12 cellular contexts compared by ENCODE assay signal in the genomic region with DNA sequence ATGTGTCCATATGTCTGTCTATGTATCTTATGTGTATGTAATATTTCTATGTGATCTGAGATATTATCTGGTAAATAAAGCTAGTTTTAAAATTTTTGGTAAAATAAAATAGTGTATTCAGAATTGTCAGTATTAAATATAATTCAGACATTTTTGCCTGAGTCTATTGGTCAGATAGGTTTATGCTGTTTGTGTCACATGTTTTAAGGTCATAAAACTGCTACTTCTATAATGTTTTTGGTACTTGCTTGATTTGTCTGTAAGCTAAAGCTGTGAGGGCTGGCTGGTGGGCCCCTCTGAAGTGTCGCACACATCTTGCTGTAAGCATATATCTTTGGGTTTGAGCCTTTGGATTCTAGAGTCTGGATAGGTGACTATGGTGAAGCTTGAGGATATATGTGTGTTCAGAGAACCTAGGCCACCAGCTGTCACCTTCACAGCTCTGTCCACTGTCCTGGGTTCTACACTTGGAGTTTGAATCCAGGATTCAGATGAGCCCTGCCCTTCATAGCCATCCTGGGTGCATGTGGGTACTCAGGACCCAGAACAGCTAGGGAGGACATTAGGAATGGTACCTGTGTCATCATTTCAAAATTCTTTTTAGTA.
DNase-seq lines count a peak whose midpoint lies in the region; ATAC-seq and TF ChIP-seq lines count a peak whose summit lies in the region.
"Had no signal": no experiment of that assay in that cellular context is flagged by ENCODE, and none has a peak within 500 bp of the region (broad histone marks: within the 10 kb centered on the region; RNA-seq: fewer than 3 reads in every experiment).

No MANE protein-coding gene starts in this region.

- H3K9me3 ChIP-seq in BLaER1: peaks cover 39% of the 10 kb centered on the region
- peaks cover 15% of the 10 kb centered on the region; the same call in 1 of the 2 replicates for H3K9me3 ChIP-seq in SK-N-MC (ENCODE audit: low read depth, low read length)
- peaks cover 0 to 9% (median 6%) of the 10 kb centered on the region in 3 donors for H3K9me3 ChIP-seq in tibial artery
- H3K9me3 ChIP-seq in right atrium auricular region: peaks cover 0 to 9% of the 10 kb centered on the region in 2 donors

- H2BK15ac ChIP-seq in mesendoderm (replicated peaks; ENCODE audit: low read depth): no peak overlapping the region

- WGBS in mesendoderm (ENCODE audit: extremely low coverage, insufficient coverage, low lambda C conversion rate): no CpG with 5 or more reads among the region's 1 CpG

- H3K27ac Mint-ChIP-seq in GM23338: no peak overlapping the region
- H3K27ac Mint-ChIP-seq: CD4-positive, CD25-positive, alpha-beta regulatory T cell had no signal

- H2AK5ac ChIP-seq in mesendoderm (ENCODE audit: low read length): no peak overlapping the region

- peaks cover 21% of the 10 kb centered on the region; the same call in 2 of the 3 replicates for H3K9me3 Mint-ChIP-seq in GM23338

- no peak overlapping the region for H4K8ac ChIP-seq in mesendoderm (ENCODE audit: low read depth, low read length)

- H3K4me1 ChIP-seq in BLaER1 (peaks cover 56% of the 10 kb centered on the region), GM23338 (ENCODE audit: insufficient read depth) (peaks cover 72% of the 10 kb centered on the region), mesendoderm (ENCODE audit: control insufficient read depth, low read depth, low read length) (no peaks in the 10 kb centered on the region), tibial artery (peaks cover 0 to 14% (median 6%) of the 10 kb centered on the region in 4 donors), right atrium auricular region (peaks cover 0 to 11% of the 10 kb centered on the region in 2 donors)

- no peak for ATAC-seq in GM23338

- peak overlapping the region; percentile 37 for H3K4ac ChIP-seq in mesendoderm (ENCODE audit: low read depth, low read length)

- no peak overlapping the region for H3K56ac ChIP-seq in mesendoderm (ENCODE audit: low read length)

- no peaks in the 10 kb centered on the region for H3K27me3 ChIP-seq in BLaER1
- no peaks in the 10 kb centered on the region for H3K27me3 ChIP-seq in GM23338 (ENCODE audit: insufficient read depth)
- H3K27me3 ChIP-seq in mesendoderm (ENCODE audit: insufficient read depth, low read length, poor library complexity): no peaks in the 10 kb centered on the region
- no peaks in the 10 kb centered on the region for H3K27me3 ChIP-seq in tibial artery
- no peaks in the 10 kb centered on the region for H3K27me3 ChIP-seq in right atrium auricular region

- H3K9ac ChIP-seq in BLaER1 (no peak overlapping the region), SK-N-MC (ENCODE audit: insufficient read length) (no peak overlapping the region), mesendoderm (ENCODE audit: low read length) (no peak overlapping the region)

- H3K27me3 Mint-ChIP-seq in GM23338 (ENCODE audit: insufficient read depth, low read depth, poor library complexity): peaks cover 13% of the 10 kb centered on the region
- H3K27me3 Mint-ChIP-seq: CD4-positive, CD25-positive, alpha-beta regulatory T cell had no signal

- peak overlapping the region; percentile 51 for H2BK5ac ChIP-seq in mesendoderm (ENCODE audit: low read length)

- H3K4me3 ChIP-seq in BLaER1: 0 out of 2 replicates have a peak overlapping the region, but pooled peaks have one; percentile 27
- peak overlapping the region; percentile 3; the same call in 1 of the 2 replicates for H3K4me3 ChIP-seq in GM23338
- no peak overlapping the region; the same call in 1 of the 2 replicates for H3K4me3 ChIP-seq in SK-N-MC
- no peak overlapping the region for H3K4me3 ChIP-seq in mesendoderm (ENCODE audit: low read length)
- no peak overlapping the region for H3K4me3 ChIP-seq in tibial artery
- H3K4me3 ChIP-seq in right atrium auricular region: no peak overlapping the region

- H3K4me2 ChIP-seq in BLaER1 (no peak overlapping the region), GM23338 (peak overlapping the region; percentile 15), mesendoderm (ENCODE audit: low read length) (no peak overlapping the region)

- H3K36me3 ChIP-seq in BLaER1 (peaks cover 4% of the 10 kb centered on the region; the same call in 1 of the 2 replicates), GM23338 (ENCODE audit: insufficient read depth) (no peaks in the 10 kb centered on the region), SK-N-MC (ENCODE audit: insufficient read depth, low read length) (peaks cover 20% of the 10 kb centered on the region; the same call in 1 of the 2 replicates), mesendoderm (ENCODE audit: control insufficient read depth, insufficient read depth, low read length) (no peaks in the 10 kb centered on the region), tibial artery (no peaks in the 10 kb centered on the region), right atrium auricular region (no peaks in the 10 kb centered on the region)

- no peak overlapping the region for H3K4me3 Mint-ChIP-seq in GM23338
- H3K4me3 Mint-ChIP-seq: CD4-positive, CD25-positive, alpha-beta regulatory T cell had no signal

- H3K23ac ChIP-seq in mesendoderm (ENCODE audit: low read length): no peak overlapping the region

- H4K20me1 ChIP-seq in BLaER1 (no peaks in the 10 kb centered on the region), GM23338 (replicated peaks; ENCODE audit: insufficient read depth) (no peaks in the 10 kb centered on the region)

- no peak overlapping the region for H4K5ac ChIP-seq in mesendoderm (ENCODE audit: low read length)

- H2AFZ ChIP-seq in GM23338: no peak overlapping the region

- no peaks in the 10 kb centered on the region for H3K79me1 ChIP-seq in mesendoderm (ENCODE audit: low read length)

- TF ChIP-seq CTCF in GM23338 (conservative IDR thresholded peaks at IDR 0.05; ENCODE audit: low read depth in 2 of 2) (no peak), tibial artery (IDR thresholded peaks at IDR 0.05) (no peak), right atrium auricular region (IDR thresholded peaks at IDR 0.05) (no peak)

- peaks cover 24% of the 10 kb centered on the region for H3K36me3 Mint-ChIP-seq in GM23338 (ENCODE audit: low read depth)
- H3K36me3 Mint-ChIP-seq: CD4-positive, CD25-positive, alpha-beta regulatory T cell had no signal

- no peak for DNase-seq in GM23338 (ENCODE audit: low spot score)
- no peak for DNase-seq in SK-N-MC (ENCODE audit: low read depth, low spot score)
- no peak for DNase-seq in mesendoderm
- DNase-seq in tibial artery: no peak
- DNase-seq in right atrium auricular region (ENCODE audit: low spot score): no peak
- no peak for DNase-seq in substantia nigra (lab: John Stamatoyannopoulos, UW)
- DNase-seq: 8988T; C1 segment of cervical spinal cord; Caco-2; CD4-positive, CD25-positive, alpha-beta regulatory T cell; GDM1 had no signal

- peak overlapping the region; percentile 3 for H2BK120ac ChIP-seq in mesendoderm (ENCODE audit: low read depth, low read length)

- H3K4me1 Mint-ChIP-seq in GM23338: peaks cover 74% of the 10 kb centered on the region
- H3K4me1 Mint-ChIP-seq: CD4-positive, CD25-positive, alpha-beta regulatory T cell had no signal

- H3F3A ChIP-seq in GM23338 (replicated peaks; ENCODE audit: low read depth): no peaks in the 10 kb centered on the region

- H3K9me2 ChIP-seq in GM23338 (ENCODE audit: insufficient read depth): no peaks in the 10 kb centered on the region

- H3K79me2 ChIP-seq in GM23338 (replicated peaks; ENCODE audit: insufficient read depth) (no peaks in the 10 kb centered on the region), mesendoderm (ENCODE audit: control insufficient read depth, insufficient read depth, low read length) (no peaks in the 10 kb centered on the region)

- no peak overlapping the region for H3K18ac ChIP-seq in mesendoderm (ENCODE audit: low read length)

- H3K27ac ChIP-seq in BLaER1 (no peak overlapping the region), GM23338 (ENCODE audit: low read depth) (no peak overlapping the region), SK-N-MC (peak overlapping the region; percentile 96), mesendoderm (ENCODE audit: low read depth, low read length) (no peak overlapping the region), tibial artery (no peak overlapping the region), right atrium auricular region (no peak overlapping the region), substantia nigra (ENCODE audit: low read depth, low read length, poor library complexity, severe bottlenecking) (no peak overlapping the region)

- intact Hi-C loops in tibial artery (cut with DNase I; ENCODE audit: low total_unique reads): no loop called here

TF ChIP-seq in GM23338, 12 proteins besides CTCF, POLR2A, EP300 and RAD21 (continues in another document):
- TF ChIP-seq, protein P1, sequence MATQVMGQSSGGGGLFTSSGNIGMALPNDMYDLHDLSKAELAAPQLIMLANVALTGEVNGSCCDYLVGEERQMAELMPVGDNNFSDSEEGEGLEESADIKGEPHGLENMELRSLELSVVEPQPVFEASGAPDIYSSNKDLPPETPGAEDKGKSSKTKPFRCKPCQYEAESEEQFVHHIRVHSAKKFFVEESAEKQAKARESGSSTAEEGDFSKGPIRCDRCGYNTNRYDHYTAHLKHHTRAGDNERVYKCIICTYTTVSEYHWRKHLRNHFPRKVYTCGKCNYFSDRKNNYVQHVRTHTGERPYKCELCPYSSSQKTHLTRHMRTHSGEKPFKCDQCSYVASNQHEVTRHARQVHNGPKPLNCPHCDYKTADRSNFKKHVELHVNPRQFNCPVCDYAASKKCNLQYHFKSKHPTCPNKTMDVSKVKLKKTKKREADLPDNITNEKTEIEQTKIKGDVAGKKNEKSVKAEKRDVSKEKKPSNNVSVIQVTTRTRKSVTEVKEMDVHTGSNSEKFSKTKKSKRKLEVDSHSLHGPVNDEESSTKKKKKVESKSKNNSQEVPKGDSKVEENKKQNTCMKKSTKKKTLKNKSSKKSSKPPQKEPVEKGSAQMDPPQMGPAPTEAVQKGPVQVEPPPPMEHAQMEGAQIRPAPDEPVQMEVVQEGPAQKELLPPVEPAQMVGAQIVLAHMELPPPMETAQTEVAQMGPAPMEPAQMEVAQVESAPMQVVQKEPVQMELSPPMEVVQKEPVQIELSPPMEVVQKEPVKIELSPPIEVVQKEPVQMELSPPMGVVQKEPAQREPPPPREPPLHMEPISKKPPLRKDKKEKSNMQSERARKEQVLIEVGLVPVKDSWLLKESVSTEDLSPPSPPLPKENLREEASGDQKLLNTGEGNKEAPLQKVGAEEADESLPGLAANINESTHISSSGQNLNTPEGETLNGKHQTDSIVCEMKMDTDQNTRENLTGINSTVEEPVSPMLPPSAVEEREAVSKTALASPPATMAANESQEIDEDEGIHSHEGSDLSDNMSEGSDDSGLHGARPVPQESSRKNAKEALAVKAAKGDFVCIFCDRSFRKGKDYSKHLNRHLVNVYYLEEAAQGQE (IDR thresholded peaks at IDR 0.05; ENCODE audit: unreplicated experiment): no peak
- TF ChIP-seq CREB1 (CRISPR knock-in tag; IDR thresholded peaks at IDR 0.05; ENCODE audit: low read depth): no peak
- TF ChIP-seq EZH2 (IDR thresholded peaks at IDR 0.05; ENCODE audit: low read depth, unreplicated experiment): no peak
- TF ChIP-seq ZNF114 (CRISPR knock-in tag; IDR thresholded peaks at IDR 0.05): no peak
- no peak for TF ChIP-seq POLR2AphosphoS5 (IDR thresholded peaks at IDR 0.05; ENCODE audit: low read depth)
- no peak for TF ChIP-seq JUNB (IDR thresholded peaks at IDR 0.05; ENCODE audit: unreplicated experiment)
- TF ChIP-seq EZH2phosphoT487 (IDR thresholded peaks at IDR 0.05; ENCODE audit: unreplicated experiment): no peak
- TF ChIP-seq ZNF331 (CRISPR knock-in tag; IDR thresholded peaks at IDR 0.05; ENCODE audit: low read depth): no peak

Comparison
In these comparisons a context has a peak if more than half of its experiments do, and no peak if none do; other contexts are left out.
1. H3K4me3 ChIP-seq: peak in BLaER1 (single experiment) and GM23338 (single experiment); none in SK-N-MC (single experiment), mesendoderm (single experiment), tibial artery (0 of 2) and right atrium auricular region (0 of 2).